ENCODE assay signal across 8 cellular contexts in the genomic region with DNA sequence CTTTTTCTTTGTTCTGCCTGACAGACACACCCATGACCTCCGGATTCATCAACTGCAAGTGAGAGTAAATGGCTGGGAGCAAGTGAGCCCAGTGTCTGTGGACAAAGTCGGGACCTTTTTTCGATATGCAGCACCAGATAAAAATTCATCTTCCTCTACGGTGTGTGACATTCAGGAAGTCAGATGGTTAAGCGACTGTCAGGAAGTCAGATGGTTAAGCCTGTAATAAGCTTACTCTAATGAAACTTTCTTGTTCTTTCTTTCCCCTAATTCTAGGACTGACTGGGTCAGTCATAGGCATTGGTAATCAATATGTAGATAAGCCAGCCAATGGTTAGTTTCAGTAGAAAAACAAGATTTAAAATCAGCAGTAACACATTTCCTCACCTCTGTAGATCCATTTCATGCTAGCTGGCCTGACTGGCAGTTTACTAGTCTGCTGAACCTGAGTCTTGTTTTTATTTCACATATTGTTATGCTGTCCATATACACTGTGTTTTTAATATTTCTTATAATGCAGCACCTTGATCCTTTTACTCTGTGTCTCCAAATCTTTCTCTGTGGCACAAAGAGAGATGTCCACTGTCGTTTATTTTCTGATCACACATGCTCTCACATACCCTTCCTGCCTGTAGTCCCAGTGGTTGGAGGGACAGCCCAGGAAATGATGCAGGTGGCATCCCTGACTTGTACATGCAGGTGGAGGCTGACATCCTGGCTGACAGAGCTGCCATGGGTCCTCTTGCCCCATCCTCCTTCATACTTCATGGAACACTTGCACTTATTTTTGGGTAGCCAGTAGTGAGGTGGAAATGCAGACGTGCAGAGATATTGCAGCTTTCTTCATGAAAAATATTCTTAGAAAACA.
DNase-seq lines count a peak whose midpoint lies in the region; ATAC-seq and TF ChIP-seq lines count a peak whose summit lies in the region.

No MANE protein-coding gene starts in this region.

- H3K27ac Mint-ChIP-seq in activated naive CD4-positive, alpha-beta T cell treated with anti-CD3 and anti-CD28 coated beads, Interleukin-2, amount 10 ng/mL, durations not matched to agents 7 days and 5 days = peak overlapping the region; percentile 93
- peak overlapping the region; percentile 85 for H3K27ac Mint-ChIP-seq in activated CD4-positive, alpha-beta memory T cell treated with anti-CD3 and anti-CD28 coated beads for 36 hours

- in situ Hi-C loops in transverse colon (cut with MboI; ENCODE audit: low pct_ligation_motif_present in 1 of 4, low pct_unique_long_range_greater_than_20kb in 1 of 4, low sequenced_read_pairs in 3 of 4) = no loop called here

- peaks cover 68% of the 10 kb centered on the region for H3K36me3 Mint-ChIP-seq in activated naive CD4-positive, alpha-beta T cell treated with anti-CD3 and anti-CD28 coated beads, Interleukin-2, amount 10 ng/mL, durations not matched to agents 7 days and 5 days
- H3K36me3 Mint-ChIP-seq in activated CD4-positive, alpha-beta memory T cell treated with anti-CD3 and anti-CD28 coated beads for 36 hours = peaks cover 60% of the 10 kb centered on the region

- no peak overlapping the region for H3K4me3 ChIP-seq in transverse colon

- peaks cover 57% of the 10 kb centered on the region for H3K4me1 Mint-ChIP-seq in activated naive CD4-positive, alpha-beta T cell treated with anti-CD3 and anti-CD28 coated beads, Interleukin-2, amount 10 ng/mL, durations not matched to agents 7 days and 5 days
- H3K4me1 Mint-ChIP-seq in activated CD4-positive, alpha-beta memory T cell treated with anti-CD3 and anti-CD28 coated beads for 36 hours (ENCODE audit: low read depth) = peaks cover 53% of the 10 kb centered on the region

- H3K27ac ChIP-seq in transverse colon = peak overlapping the region; percentile 20 to 56 (median 52)

- POLR2A ChIA-PET in activated CD4-positive, alpha-beta memory T cell treated with anti-CD3 and anti-CD28 coated beads for 36 hours (lab: Charles Lee) = interaction anchor here (1.5 kb wide), 1 partner anchor 91 kb away, joined by 4 read pairs; no protein-coding TSS in a partner anchor

- H3K36me3 ChIP-seq in transverse colon = peaks cover 0 to 27% (median 12%) of the 10 kb centered on the region in 4 donors

- H3K27me3 ChIP-seq in transverse colon = no peaks in the 10 kb centered on the region

- no peaks in the 10 kb centered on the region for H3K27me3 Mint-ChIP-seq in activated naive CD4-positive, alpha-beta T cell treated with anti-CD3 and anti-CD28 coated beads, Interleukin-2, amount 10 ng/mL, durations not matched to agents 7 days and 5 days
- H3K27me3 Mint-ChIP-seq in activated CD4-positive, alpha-beta memory T cell treated with anti-CD3 and anti-CD28 coated beads for 36 hours = no peaks in the 10 kb centered on the region

- intact Hi-C loops in activated CD4-positive, alpha-beta memory T cell treated with anti-CD3 and anti-CD28 coated beads for 36 hours (cut with micrococcal nuclease) = loop anchor here (1.0 to 10.0 kb wide), 6 partner anchors 42 to 273 kb away; a partner anchor contains a TSS
- intact Hi-C loops in left colon (cut with DNase I, micrococcal nuclease) = no loop called here
- intact Hi-C loops in transverse colon (cut with DNase I; ENCODE audit: low total_unique reads) = no loop called here

- TF ChIP-seq POLR2A in transverse colon (IDR thresholded peaks at IDR 0.05) = no peak

- ATAC-seq in left colon (peak; percentile 47), GM21737 (IDR thresholded peaks at IDR 0.05; ENCODE audit: unreplicated experiment) (no peak)

- CTCF ChIA-PET in activated naive CD4-positive, alpha-beta T cell treated with anti-CD3 and anti-CD28 coated beads, Interleukin-2, amount 10 ng/mL, durations not matched to agents 7 days and 5 days (lab: Charles Lee) = interaction anchor here (0.6 to 1.3 kb wide), 2 partner anchors 52 to 281 kb away, joined by 3 to 4 read pairs; no protein-coding TSS in a partner anchor
- CTCF ChIA-PET in activated CD4-positive, alpha-beta memory T cell treated with anti-CD3 and anti-CD28 coated beads for 36 hours (lab: Charles Lee) = interaction anchor here (0.7 to 1.2 kb wide), 4 partner anchors 69 to 313 kb away, joined by 3 read pairs; a partner anchor contains a TSS

- TF ChIP-seq EP300 in transverse colon (IDR thresholded peaks at IDR 0.05; ENCODE audit: low read depth) = no peak

- no peak for TF ChIP-seq CTCF in transverse colon (IDR thresholded peaks at IDR 0.05)

- H3K4me3 Mint-ChIP-seq in activated naive CD4-positive, alpha-beta T cell treated with anti-CD3 and anti-CD28 coated beads, Interleukin-2, amount 10 ng/mL, durations not matched to agents 7 days and 5 days = peak overlapping the region; percentile 53
- H3K4me3 Mint-ChIP-seq in activated CD4-positive, alpha-beta memory T cell treated with anti-CD3 and anti-CD28 coated beads for 36 hours = peak overlapping the region; percentile 65

- peak; percentile 62 for DNase-seq in activated naive CD4-positive, alpha-beta T cell treated with anti-CD3 and anti-CD28 coated beads, Interleukin-2, amount 10 ng/mL, durations not matched to agents 7 days and 5 days
- DNase-seq in activated naive CD4-positive, alpha-beta T cell treated with anti-CD3 and anti-CD28 coated beads, Interleukin-2, amount 50 U/mL, for 16 hours = no peak
- DNase-seq in activated CD4-positive, alpha-beta memory T cell treated with anti-CD3 and anti-CD28 coated beads for 36 hours = peak; percentile 40
- DNase-seq in left colon (peak in 1 of 2 donors; percentile 13), transverse colon (no peak), NCI-H69 (lab: John Stamatoyannopoulos, UW) (no peak), NCI-H1048 (lab: John Stamatoyannopoulos, UW) (no peak)

- H3K9me3 Mint-ChIP-seq in activated naive CD4-positive, alpha-beta T cell treated with anti-CD3 and anti-CD28 coated beads, Interleukin-2, amount 10 ng/mL, durations not matched to agents 7 days and 5 days = peaks cover 8% of the 10 kb centered on the region
- peaks cover 3% of the 10 kb centered on the region for H3K9me3 Mint-ChIP-seq in activated CD4-positive, alpha-beta memory T cell treated with anti-CD3 and anti-CD28 coated beads for 36 hours

- 49 to 54% methylated on average over 7 of the region's 7 CpGs for WGBS in transverse colon (ENCODE audit: low coverage in 1 of 2), 2 donors

- H3K9me3 ChIP-seq in transverse colon = peaks cover 0 to 1% of the 10 kb centered on the region in 2 donors

- H3K4me1 ChIP-seq in transverse colon = peaks cover 0 to 52% (median 33%) of the 10 kb centered on the region in 4 donors

Comparison
In these comparisons a context has a peak if more than half of its experiments do, and no peak if none do; other contexts are left out.
1. DNase-seq: peak in activated naive CD4-positive, alpha-beta T cell treated with anti-CD3 and anti-CD28 coated beads, Interleukin-2, amount 10 ng/mL, durations not matched to agents 7 days and 5 days (single experiment) and activated CD4-positive, alpha-beta memory T cell treated with anti-CD3 and anti-CD28 coated beads for 36 hours (single experiment); none in activated naive CD4-positive, alpha-beta T cell treated with anti-CD3 and anti-CD28 coated beads, Interleukin-2, amount 50 U/mL, for 16 hours (single experiment), transverse colon (single experiment), NCI-H69 (single experiment) and NCI-H1048 (single experiment).